Comparison of ENCODE assay signal across 19 cellular contexts in genomic region chr18:13627639-13628038, GRCh38.
"Had no signal": no experiment of that assay in that cellular context is flagged by ENCODE, and none has a peak within 500 bp of the region (broad histone marks: within the 10 kb centered on the region; RNA-seq: fewer than 3 reads in every experiment).

No MANE protein-coding gene starts in this region.

- H3K4me1 ChIP-seq: psoas muscle, testis, upper lobe of right lung had no signal

- H3K27me3 ChIP-seq: cardiac muscle cell, testis, upper lobe of right lung had no signal

- H3K4me3 ChIP-seq: cardiac muscle cell, psoas muscle, testis, upper lobe of right lung had no signal

- ATAC-seq: activated naive CD4-positive, alpha-beta T cell treated with anti-CD3 and anti-CD28 coated beads, Interleukin-2, amount 50 U/mL, for 72 hours; left lobe of liver; psoas muscle; right cardiac atrium; stimulated activated naive CD8-positive, alpha-beta T cell treated with anti-CD3 and anti-CD28 coated beads, Interleukin-15, amount 100 ng/mL, for 72 hours; upper lobe of right lung had no signal

- H3K36me3 ChIP-seq: cardiac muscle cell, upper lobe of right lung had no signal

- H3K9me3 Mint-ChIP-seq: activated naive CD4-positive, alpha-beta T cell treated with anti-CD3 and anti-CD28 coated beads, Interleukin-2, amount 50 U/mL, for 72 hours; nephron progenitor cell; stimulated activated naive CD8-positive, alpha-beta T cell treated with anti-CD3 and anti-CD28 coated beads, Interleukin-15, amount 100 ng/mL, for 72 hours had no signal

- H3K4me3 Mint-ChIP-seq: activated CD4-positive, alpha-beta T cell treated with anti-CD3 and anti-CD28 coated beads, Interleukin-2, amount 10 ng/mL, durations not matched to agents 7 days and 5 days; nephron progenitor cell; stimulated activated naive CD8-positive, alpha-beta T cell treated with anti-CD3 and anti-CD28 coated beads, Interleukin-15, amount 100 ng/mL, for 72 hours had no signal

- H3K36me3 Mint-ChIP-seq: activated naive CD4-positive, alpha-beta T cell treated with anti-CD3 and anti-CD28 coated beads, Interleukin-2, amount 50 U/mL, for 72 hours had no signal

- DNase-seq: activated CD4-positive, alpha-beta T cell treated with anti-CD3 and anti-CD28 coated beads, Interleukin-2, amount 10 ng/mL, durations not matched to agents 7 days and 5 days; activated CD8-positive, alpha-beta memory T cell treated with anti-CD3 and anti-CD28 coated beads for 24 hours; activated CD8-positive, alpha-beta memory T cell treated with anti-CD3 and anti-CD28 coated beads, Interleukin-2, amount 50 U/mL, for 48 hours; activated gamma-delta T cell; amniotic stem cell; erythroblast; foreskin melanocyte; hypothalamus; midbrain; nephron progenitor cell; psoas muscle; right cardiac atrium; stimulated activated CD4-positive, alpha-beta T cell treated with anti-CD3 and anti-CD28 coated beads, Interleukin-2, amount 100 ng/mL, for 24 hours; stimulated activated naive CD8-positive, alpha-beta T cell treated with anti-CD3 and anti-CD28 coated beads, Interleukin-15, amount 100 ng/mL, for 72 hours; testis; upper lobe of right lung had no signal

- H3K27ac Mint-ChIP-seq: activated CD4-positive, alpha-beta T cell treated with anti-CD3 and anti-CD28 coated beads, Interleukin-2, amount 10 ng/mL, durations not matched to agents 7 days and 5 days; activated naive CD4-positive, alpha-beta T cell treated with anti-CD3 and anti-CD28 coated beads, Interleukin-2, amount 50 U/mL, for 72 hours; nephron progenitor cell; stimulated activated naive CD8-positive, alpha-beta T cell treated with anti-CD3 and anti-CD28 coated beads, Interleukin-15, amount 100 ng/mL, for 72 hours had no signal

- H3K27ac ChIP-seq: cardiac muscle cell, psoas muscle, testis, upper lobe of right lung had no signal

- H3K27me3 Mint-ChIP-seq: activated CD4-positive, alpha-beta T cell treated with anti-CD3 and anti-CD28 coated beads, Interleukin-2, amount 10 ng/mL, durations not matched to agents 7 days and 5 days; stimulated activated naive CD8-positive, alpha-beta T cell treated with anti-CD3 and anti-CD28 coated beads, Interleukin-15, amount 100 ng/mL, for 72 hours had no signal

- H3K9me3 ChIP-seq: testis, upper lobe of right lung had no signal
